In the genomic region with DNA sequence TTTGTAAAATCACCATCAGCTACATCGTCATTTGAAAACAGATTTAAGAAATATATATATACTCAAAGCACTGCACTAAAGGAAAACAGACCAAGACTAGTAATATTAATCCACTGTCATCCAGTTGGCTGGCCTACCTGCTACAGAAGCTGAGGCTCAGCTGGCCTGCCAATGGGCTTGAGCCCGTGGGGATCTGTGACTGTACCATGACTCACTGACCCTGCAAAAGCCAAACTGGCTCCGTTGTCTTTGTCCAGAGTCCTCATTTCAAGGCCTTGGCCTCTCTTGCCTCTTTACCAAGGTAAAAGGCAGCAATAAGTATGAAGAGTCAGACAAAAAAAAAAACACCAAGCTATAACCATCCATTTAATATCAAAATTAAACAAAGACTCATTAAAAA, we compare ENCODE assay signal across 13 cellular contexts.
DNase-seq lines count a peak whose midpoint lies in the region; ATAC-seq and TF ChIP-seq lines count a peak whose summit lies in the region.
"Had no signal": no experiment of that assay in that cellular context is flagged by ENCODE, and none has a peak within 500 bp of the region (broad histone marks: within the 10 kb centered on the region; RNA-seq: fewer than 3 reads in every experiment).

No MANE protein-coding gene starts in this region.

- in situ Hi-C loops in GM23248 (cut with MboI): no loop called here

- no peaks in the 10 kb centered on the region for H3K79me2 ChIP-seq in GM23248 (ENCODE audit: insufficient read depth)
- no peaks in the 10 kb centered on the region for H3K79me2 ChIP-seq in fibroblast of lung (ENCODE audit: control insufficient read depth, insufficient read depth, low read length)
- H3K79me2 ChIP-seq in osteoblast (ENCODE audit: insufficient read depth, low read length): no peaks in the 10 kb centered on the region

- no peaks in the 10 kb centered on the region for H3K9me3 ChIP-seq in GM23248 (ENCODE audit: low read depth)
- no peaks in the 10 kb centered on the region for H3K9me3 ChIP-seq in RWPE2 (ENCODE audit: severe bottlenecking)
- H3K9me3 ChIP-seq in fibroblast of lung (ENCODE audit: control insufficient read depth, insufficient read depth, low read depth, low read length): no peaks in the 10 kb centered on the region
- no peaks in the 10 kb centered on the region for H3K9me3 ChIP-seq in osteoblast (ENCODE audit: low read depth, low read length)
- H3K9me3 ChIP-seq: esophagus muscularis mucosa had no signal

- H3K4me1 ChIP-seq in GM23248 (ENCODE audit: insufficient read depth) (peaks cover 20% of the 10 kb centered on the region; the same call in 1 of the 2 replicates), RWPE2 (ENCODE audit: insufficient read depth, poor library complexity, severe bottlenecking) (peaks cover 3% of the 10 kb centered on the region), fibroblast of lung (ENCODE audit: control insufficient read depth, extremely low read depth, insufficient read depth, low read length) (no peaks in the 10 kb centered on the region), osteoblast (ENCODE audit: insufficient read depth, low read length) (peaks cover 27% of the 10 kb centered on the region)

- H4K20me1 ChIP-seq in GM23248 (ENCODE audit: insufficient read depth) (no peaks in the 10 kb centered on the region), fibroblast of lung (ENCODE audit: control insufficient read depth, extremely low read depth, insufficient read depth, low read length) (no peaks in the 10 kb centered on the region), osteoblast (ENCODE audit: insufficient read depth, low read length) (no peaks in the 10 kb centered on the region)

- DNase-seq in GM23248 (peak; percentile 86), RWPE2 (ENCODE audit: low spot score) (no peak), fibroblast of lung (ENCODE audit: low read depth in 2 of 2) (peak; percentile 51 to 76), osteoblast (ENCODE audit: insufficient read length, low spot score, missing footprints) (peak; percentile 17), cerebellar nuclear complex (lab: John Stamatoyannopoulos, UW) (no peak), GM10248 (ENCODE audit: extremely low spot score) (no peak), HUDEP-2 (lab: John Stamatoyannopoulos, UW; ENCODE audit: unreplicated experiment in 76 of 76) (no peak), NCI-H510A treated with DMSO at 0.1 percent for 48 hours (lab: John Stamatoyannopoulos, UW) (no peak)
- DNase-seq: central memory CD4-positive, alpha-beta T cell; GF-D8; MM.1S; naive B cell had no signal

- POLR2A ChIA-PET in GM10248 (lab: Yijun Ruan, JAX): no interaction called here

- H3K36me3 ChIP-seq in GM23248 (ENCODE audit: low read depth) (no peaks in the 10 kb centered on the region), RWPE2 (ENCODE audit: low read depth) (no peaks in the 10 kb centered on the region), fibroblast of lung (ENCODE audit: control insufficient read depth, insufficient read depth, low read length) (no peaks in the 10 kb centered on the region), osteoblast (ENCODE audit: insufficient read depth, low read length) (no peaks in the 10 kb centered on the region)
- H3K36me3 ChIP-seq: esophagus muscularis mucosa had no signal

- TF ChIP-seq CTCF in RWPE2 (IDR thresholded peaks at IDR 0.05; ENCODE audit: poor library complexity, severe bottlenecking) (no peak), fibroblast of lung (conservative IDR thresholded peaks at IDR 0.05 in 1 of 2, IDR thresholded peaks at IDR 0.05 in 1 of 2; ENCODE audit: low read depth in 1 of 2, low read length in 2 of 2) (no peak), osteoblast (IDR thresholded peaks at IDR 0.05; ENCODE audit: extremely low read depth, low read depth, low read length) (no peak), GM10248 (IDR thresholded peaks at IDR 0.05; ENCODE audit: control extremely low read depth, extremely low read depth, low read depth, missing control alignments) (no peak)

- H3K9me2 ChIP-seq in GM23248 (ENCODE audit: insufficient read depth): no peaks in the 10 kb centered on the region

- 0 out of 2 replicates have a peak overlapping the region, but pooled peaks have one; percentile 3 for H2AFZ ChIP-seq in GM23248
- H2AFZ ChIP-seq in fibroblast of lung (ENCODE audit: low read length): no peak overlapping the region
- no peak overlapping the region for H2AFZ ChIP-seq in osteoblast (ENCODE audit: low read length)

- CTCF ChIA-PET in GM10248 (lab: Yijun Ruan, JAX): no interaction called here

- no peak overlapping the region for H3K9ac ChIP-seq in GM23248
- no peak overlapping the region for H3K9ac ChIP-seq in fibroblast of lung (ENCODE audit: insufficient read depth, low read length)

- WGBS in GM23248 (ENCODE audit: low coverage in 1 of 2, low lambda C conversion rate in 2 of 2, missing lambda C conversion rate in 2 of 2), 2 experiments: 16 to 20% methylated on average over 3 of the region's 3 CpGs

- H3K27me3 ChIP-seq in GM23248 (replicated peaks; ENCODE audit: insufficient read depth): no peaks in the 10 kb centered on the region
- no peaks in the 10 kb centered on the region for H3K27me3 ChIP-seq in RWPE2 (ENCODE audit: insufficient read depth, poor library complexity, severe bottlenecking)
- no peaks in the 10 kb centered on the region for H3K27me3 ChIP-seq in fibroblast of lung (ENCODE audit: control insufficient read depth, insufficient read depth, low read length)
- H3K27me3 ChIP-seq in osteoblast (ENCODE audit: insufficient read depth, low read length): no peaks in the 10 kb centered on the region
- H3K27me3 ChIP-seq: esophagus muscularis mucosa had no signal

- no peak overlapping the region for H3K27ac ChIP-seq in GM23248
- H3K27ac ChIP-seq in RWPE2 (ENCODE audit: poor library complexity, severe bottlenecking): no peak overlapping the region
- no peak overlapping the region for H3K27ac ChIP-seq in fibroblast of lung (ENCODE audit: insufficient read depth, low read length)
- no peak overlapping the region for H3K27ac ChIP-seq in osteoblast (ENCODE audit: low read depth, low read length)
- H3K27ac ChIP-seq: esophagus muscularis mucosa had no signal

- ATAC-seq in RWPE2 (ENCODE audit: low read depth): peak; percentile 95

- H3K4me3 ChIP-seq in GM23248 (no peak overlapping the region), RWPE2 (ENCODE audit: severe bottlenecking) (no peak overlapping the region), fibroblast of lung (replicated peaks in 1 of 4; ENCODE audit: control extremely low read depth in 1 of 4, insufficient read depth in 1 of 4, low read depth in 3 of 4, low read length in 4 of 4) (no peak overlapping the region), osteoblast (ENCODE audit: insufficient read depth, low read length) (no peak overlapping the region)
- H3K4me3 ChIP-seq: esophagus muscularis mucosa had no signal

- peaks cover 18% of the 10 kb centered on the region; the same call in 1 of the 2 replicates for H3F3A ChIP-seq in GM23248 (ENCODE audit: insufficient read depth)

- H3K4me2 ChIP-seq in GM23248 (ENCODE audit: unreplicated experiment) (no peak overlapping the region), fibroblast of lung (ENCODE audit: extremely low read depth, insufficient read depth, low read length) (no peak overlapping the region), osteoblast (ENCODE audit: insufficient read depth, low read length) (no peak overlapping the region)

Comparison
In these comparisons a context has a peak if more than half of its experiments do, and no peak if none do; other contexts are left out.
1. DNase-seq: peak in GM23248 (single experiment), fibroblast of lung (2 of 2) and osteoblast (single experiment); none in RWPE2 (single experiment), cerebellar nuclear complex (0 of 2), GM10248 (single experiment), HUDEP-2 (0 of 76) and NCI-H510A treated with DMSO at 0.1 percent for 48 hours (single experiment).